ENCODE assay signal across 12 cellular contexts in the genomic region with DNA sequence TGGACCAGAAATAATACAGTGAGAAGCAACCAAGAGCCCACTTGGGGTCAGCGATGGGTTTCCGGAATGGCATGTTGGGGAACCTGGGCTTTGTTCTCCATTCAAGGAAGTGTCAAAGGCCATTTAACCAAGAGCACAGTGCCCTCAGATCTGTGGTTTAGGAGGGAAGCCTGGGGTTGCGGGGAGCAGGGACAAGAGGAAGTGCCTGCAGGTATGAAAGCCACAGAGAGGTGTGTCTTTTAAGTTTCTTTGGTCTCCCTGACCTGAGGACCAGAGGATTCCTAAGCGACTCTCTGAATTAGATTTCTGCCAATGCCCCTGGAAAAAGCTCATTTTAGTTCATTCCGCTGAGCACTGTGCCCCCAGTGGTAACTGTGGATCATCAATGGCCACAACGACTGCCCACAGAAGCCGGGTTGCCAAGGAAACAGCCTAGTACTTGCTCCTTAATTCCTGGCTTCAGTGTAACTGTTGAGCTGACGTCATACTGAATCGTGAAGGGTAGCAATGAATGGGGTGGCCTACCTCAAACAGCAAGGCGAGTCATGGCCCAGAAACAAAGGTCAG.
A peak's percentile ranks its signal among the peaks of the same experiment; 100 is the strongest.
DNase-seq lines count a peak whose midpoint lies in the region; ATAC-seq and TF ChIP-seq lines count a peak whose summit lies in the region.
"Had no signal": no experiment of that assay in that cellular context is flagged by ENCODE, and none has a peak within 500 bp of the region (broad histone marks: within the 10 kb centered on the region; RNA-seq: fewer than 3 reads in every experiment).

No MANE protein-coding gene starts in this region.

- H3K27ac Mint-ChIP-seq in activated CD4-positive, alpha-beta memory T cell treated with anti-CD3 and anti-CD28 coated beads, Interleukin-2, amount 10 ng/mL, durations not matched to agents 7 days and 5 days = peak overlapping the region; percentile 32
- H3K27ac Mint-ChIP-seq in immature natural killer cell (no peak overlapping the region), chondrocyte (ENCODE audit: unreplicated experiment) (no peak overlapping the region)

- H3K9me3 Mint-ChIP-seq in activated CD4-positive, alpha-beta memory T cell treated with anti-CD3 and anti-CD28 coated beads, Interleukin-2, amount 10 ng/mL, durations not matched to agents 7 days and 5 days = peaks cover 25% of the 10 kb centered on the region
- H3K9me3 Mint-ChIP-seq in immature natural killer cell (peaks cover 0 to 13% (median 3%) of the 10 kb centered on the region in 6 donors), chondrocyte (ENCODE audit: low read depth) (peaks cover 16% of the 10 kb centered on the region)

- H3K4me3 ChIP-seq in heart right ventricle = no peak overlapping the region
- H3K4me3 ChIP-seq: thoracic aorta had no signal

- no peak overlapping the region for H3K27ac ChIP-seq in heart right ventricle
- H3K27ac ChIP-seq: C4-2B, thoracic aorta had no signal

- H3K9me3 ChIP-seq in heart right ventricle = peaks cover 0 to 20% (median 0%) of the 10 kb centered on the region in 11 donors
- H3K9me3 ChIP-seq: thoracic aorta had no signal

- peak; percentile 71 for DNase-seq in cardiac septum (ENCODE audit: low spot score)
- DNase-seq in heart right ventricle = no peak
- peak; percentile 48 for DNase-seq in activated CD4-positive, alpha-beta memory T cell treated with anti-CD3 and anti-CD28 coated beads, Interleukin-2, amount 10 ng/mL, durations not matched to agents 7 days and 5 days
- DNase-seq in immature natural killer cell = peak; percentile 10 to 30 (median 21)
- no peak for DNase-seq in chondrocyte (ENCODE audit: low spot score)
- no peak for DNase-seq in hepatic stellate cell (ENCODE audit: low spot score)
- no peak for DNase-seq in NOMO-1 treated with DMSO at 0.1 percent for 48 hours (lab: John Stamatoyannopoulos, UW; ENCODE audit: unreplicated experiment)
- DNase-seq in NCI-H2107 (lab: John Stamatoyannopoulos, UW) = no peak
- DNase-seq: NCI-H510A, T-helper 9 cell had no signal

- ATAC-seq in heart right ventricle = no peak

- H3K4me1 ChIP-seq in heart right ventricle = no peaks in the 10 kb centered on the region

- intact Hi-C loops in cardiac septum (cut with DNase I) (no loop called here), heart right ventricle (cut with DNase I) (no loop called here)

- TF ChIP-seq CTCF in heart right ventricle (IDR thresholded peaks at IDR 0.05) (no peak), chondrocyte (IDR thresholded peaks at IDR 0.05) (no peak)

- peaks cover 25% of the 10 kb centered on the region for H3K27me3 Mint-ChIP-seq in activated CD4-positive, alpha-beta memory T cell treated with anti-CD3 and anti-CD28 coated beads, Interleukin-2, amount 10 ng/mL, durations not matched to agents 7 days and 5 days
- peaks cover 0 to 13% (median 7%) of the 10 kb centered on the region in 3 donors for H3K27me3 Mint-ChIP-seq in immature natural killer cell (ENCODE audit: low read depth in 3 of 3)
- H3K27me3 Mint-ChIP-seq in chondrocyte (ENCODE audit: low read depth) = no peaks in the 10 kb centered on the region

- WGBS in heart right ventricle, 2 donors = 60 to 66% methylated on average over 10 of the region's 10 CpGs

- H3K4me1 Mint-ChIP-seq in activated CD4-positive, alpha-beta memory T cell treated with anti-CD3 and anti-CD28 coated beads, Interleukin-2, amount 10 ng/mL, durations not matched to agents 7 days and 5 days = peaks cover 15% of the 10 kb centered on the region
- H3K4me1 Mint-ChIP-seq in immature natural killer cell = peaks cover 15% of the 10 kb centered on the region in 2 donors
- no peaks in the 10 kb centered on the region for H3K4me1 Mint-ChIP-seq in chondrocyte (ENCODE audit: low read depth)

- H3K36me3 ChIP-seq in heart right ventricle = no peaks in the 10 kb centered on the region
- H3K36me3 ChIP-seq: thoracic aorta had no signal

- POLR2A ChIA-PET in activated CD4-positive, alpha-beta memory T cell treated with anti-CD3 and anti-CD28 coated beads, Interleukin-2, amount 10 ng/mL, durations not matched to agents 7 days and 5 days (lab: Charles Lee) = interaction anchor here (1.0 kb wide), 1 partner anchor 24 kb away, joined by 3 read pairs; no protein-coding TSS in a partner anchor

- CTCF ChIA-PET in activated CD4-positive, alpha-beta memory T cell treated with anti-CD3 and anti-CD28 coated beads, Interleukin-2, amount 10 ng/mL, durations not matched to agents 7 days and 5 days (lab: Charles Lee) = interaction anchor here (0.6 kb wide), 1 partner anchor 14 kb away, joined by 3 read pairs; no protein-coding TSS in a partner anchor

- H3K4me3 Mint-ChIP-seq in activated CD4-positive, alpha-beta memory T cell treated with anti-CD3 and anti-CD28 coated beads, Interleukin-2, amount 10 ng/mL, durations not matched to agents 7 days and 5 days = peak overlapping the region; percentile 9
- H3K4me3 Mint-ChIP-seq in immature natural killer cell = peak overlapping the region; percentile 31 to 68 (median 48)
- H3K4me3 Mint-ChIP-seq in chondrocyte (ENCODE audit: unreplicated experiment) = no peak overlapping the region

- peaks cover 0 to 8% (median 0%) of the 10 kb centered on the region in 7 donors for H3K27me3 ChIP-seq in heart right ventricle

- peaks cover 8% of the 10 kb centered on the region for H3K36me3 Mint-ChIP-seq in activated CD4-positive, alpha-beta memory T cell treated with anti-CD3 and anti-CD28 coated beads, Interleukin-2, amount 10 ng/mL, durations not matched to agents 7 days and 5 days (ENCODE audit: low read depth)
- H3K36me3 Mint-ChIP-seq in immature natural killer cell = peaks cover 0 to 6% (median 3%) of the 10 kb centered on the region in 3 donors
- H3K36me3 Mint-ChIP-seq in chondrocyte (ENCODE audit: low read depth) = peaks cover 5% of the 10 kb centered on the region

Comparison
In these comparisons a context has a peak if more than half of its experiments do, and no peak if none do; other contexts are left out.
1. DNase-seq: peak in cardiac septum (single experiment), activated CD4-positive, alpha-beta memory T cell treated with anti-CD3 and anti-CD28 coated beads, Interleukin-2, amount 10 ng/mL, durations not matched to agents 7 days and 5 days (single experiment) and immature natural killer cell (3 of 3); none in heart right ventricle (0 of 2), chondrocyte (single experiment), hepatic stellate cell (single experiment), NOMO-1 treated with DMSO at 0.1 percent for 48 hours (single experiment) and NCI-H2107 (single experiment).